ENCODE assay signal across 18 cellular contexts in genomic region chr10:129223363-129223762, GRCh38.
A peak's percentile ranks its signal among the peaks of the same experiment; 100 is the strongest.
DNase-seq lines count a peak whose midpoint lies in the region; ATAC-seq, FAIRE-seq and TF ChIP-seq lines count a peak whose summit lies in the region.
"Had no signal": no experiment of that assay in that cellular context is flagged by ENCODE, and none has a peak within 500 bp of the region (broad histone marks: within the 10 kb centered on the region; RNA-seq: fewer than 3 reads in every experiment).

No MANE protein-coding gene starts in this region.

- RAD21 ChIA-PET in GM12878 (lab: Charles Lee; ENCODE audit: unreplicated experiment), result no interaction called here

- no peak for TF ChIP-seq POLR2A in GM12878 (IDR thresholded peaks at IDR 0.05; ENCODE audit: low read depth, low read length)

- no peak for ATAC-seq in GM12878
- no peak for ATAC-seq in lower lobe of right lung
- ATAC-seq: GM23338, HCT116, HepG2 had no signal

- peaks cover 2% of the 10 kb centered on the region for H3K36me3 Mint-ChIP-seq in activated naive CD4-positive, alpha-beta T cell treated with anti-CD3 and anti-CD28 coated beads, Interleukin-2, amount 50 U/mL, for 24 hours
- H3K36me3 Mint-ChIP-seq: IgD-negative memory B cell had no signal

- TF ChIP-seq EP300 in GM12878 (IDR thresholded peaks at IDR 0.05; ENCODE audit: borderline replicate concordance in 1 of 2, control insufficient read depth in 1 of 2, low read depth in 2 of 2, low read length in 2 of 2), result no peak

- H3K9me3 Mint-ChIP-seq in activated naive CD4-positive, alpha-beta T cell treated with anti-CD3 and anti-CD28 coated beads, Interleukin-2, amount 50 U/mL, for 24 hours, result peaks cover 6% of the 10 kb centered on the region
- H3K9me3 Mint-ChIP-seq: CD4-positive, alpha-beta T cell; GM23338 had no signal

- CTCF ChIA-PET in GM12878 (lab: Yijun Ruan, JAX), result no interaction called here

- in situ Hi-C loops in GM12878 (cut with MboI), result no loop called here

- no peak overlapping the region for H3K4me3 Mint-ChIP-seq in activated naive CD4-positive, alpha-beta T cell treated with anti-CD3 and anti-CD28 coated beads, Interleukin-2, amount 50 U/mL, for 24 hours
- H3K4me3 Mint-ChIP-seq: CD4-positive, alpha-beta T cell; GM23338; IgD-negative memory B cell had no signal

- H3K4me3 ChIP-seq in GM12878 (no peak overlapping the region), lower lobe of right lung (no peak overlapping the region)
- H3K4me3 ChIP-seq: GM23338 had no signal

- H3K27ac ChIP-seq in GM12878 (ENCODE audit: control insufficient read depth, insufficient read depth) (no peak overlapping the region), lower lobe of right lung (no peak overlapping the region)
- H3K27ac ChIP-seq: C4-2B had no signal

- H3K27ac Mint-ChIP-seq in activated naive CD4-positive, alpha-beta T cell treated with anti-CD3 and anti-CD28 coated beads, Interleukin-2, amount 50 U/mL, for 24 hours, result peak overlapping the region; percentile 84
- H3K27ac Mint-ChIP-seq: CD4-positive, alpha-beta T cell; GM23338; IgD-negative memory B cell had no signal

- no peak for TF ChIP-seq RAD21 in GM12878 (IDR thresholded peaks at IDR 0.05; ENCODE audit: insufficient read depth, low read depth, low read length)

- H3K36me3 ChIP-seq in GM12878 (ENCODE audit: control insufficient read depth in 2 of 2, insufficient read depth in 2 of 2, low read length in 1 of 2) (no peaks in the 10 kb centered on the region), lower lobe of right lung (no peaks in the 10 kb centered on the region)

- no peak overlapping the region for H2AFZ ChIP-seq in GM12878 (ENCODE audit: control insufficient read depth, low read depth, low read length)
- H2AFZ ChIP-seq: GM23338 had no signal

- TF ChIP-seq CTCF in GM12878 (IDR thresholded peaks at IDR 0.05 in 2 of 3, conservative IDR thresholded peaks at IDR 0.05 in 1 of 3; ENCODE audit: control insufficient read depth in 2 of 3, extremely low read depth in 1 of 3, insufficient read depth in 1 of 3, low read depth in 3 of 3, low read length in 3 of 3) (no peak), lower lobe of right lung (IDR thresholded peaks at IDR 0.05) (no peak)

- H4K20me1 ChIP-seq in GM12878 (ENCODE audit: control insufficient read depth, insufficient read depth), result no peaks in the 10 kb centered on the region

- intact Hi-C loops in GM12878 (cut with micrococcal nuclease; ENCODE audit: unreplicated experiment), result no loop called here
- intact Hi-C loops in lower lobe of right lung (cut with DNase I), result no loop called here

- H3K27me3 ChIP-seq in GM12878 (replicated peaks in 1 of 2; ENCODE audit: control insufficient read depth in 2 of 2, insufficient read depth in 2 of 2, low read length in 1 of 2) (no peaks in the 10 kb centered on the region), lower lobe of right lung (ENCODE audit: low read depth) (no peaks in the 10 kb centered on the region)

- H3K9me3 ChIP-seq in GM12878 (replicated peaks; ENCODE audit: control insufficient read depth, insufficient read depth, low read length) (no peaks in the 10 kb centered on the region), lower lobe of right lung (no peaks in the 10 kb centered on the region)
- H3K9me3 ChIP-seq: Caco-2 had no signal

- no peak for DNase-seq in activated naive CD4-positive, alpha-beta T cell treated with anti-CD3 and anti-CD28 coated beads, Interleukin-2, amount 50 U/mL, for 16 hours
- DNase-seq in RKO (ENCODE audit: low spot score), result peak; percentile 22
- no peak for DNase-seq in GM12878 (ENCODE audit: low read depth, low spot score)
- DNase-seq in NCI-H2196 treated with DMSO at 0.1 percent for 48 hours (lab: John Stamatoyannopoulos, UW; ENCODE audit: unreplicated experiment), result no peak
- DNase-seq in lower lobe of right lung, result no peak
- DNase-seq: ACHN; AML-193; Caco-2; CD4-positive, alpha-beta T cell; H7 had no signal

- H3K4me2 ChIP-seq in GM12878 (ENCODE audit: control insufficient read depth, insufficient read depth), result no peak overlapping the region
- H3K4me2 ChIP-seq: GM23338 had no signal

- POLR2A ChIA-PET in GM12878 (lab: Charles Lee), result no interaction called here

- peaks cover 2% of the 10 kb centered on the region for H3K27me3 Mint-ChIP-seq in activated naive CD4-positive, alpha-beta T cell treated with anti-CD3 and anti-CD28 coated beads, Interleukin-2, amount 50 U/mL, for 24 hours
- H3K27me3 Mint-ChIP-seq: CD4-positive, alpha-beta T cell; IgD-negative memory B cell had no signal

- no peaks in the 10 kb centered on the region for H3K4me1 Mint-ChIP-seq in activated naive CD4-positive, alpha-beta T cell treated with anti-CD3 and anti-CD28 coated beads, Interleukin-2, amount 50 U/mL, for 24 hours
- H3K4me1 Mint-ChIP-seq: GM23338, IgD-negative memory B cell had no signal

- H3K4me1 ChIP-seq in GM12878 (ENCODE audit: control insufficient read depth, insufficient read depth, low read length) (no peaks in the 10 kb centered on the region), lower lobe of right lung (no peaks in the 10 kb centered on the region)
- H3K4me1 ChIP-seq: Caco-2 had no signal

- BruUV-seq in GM12878 (replicated peaks; lab: Mats Ljungman, UMichigan), result no TSS peak

- FAIRE-seq in GM12878 (lab: Jason Lieb, UNC), result no peak
- FAIRE-seq: D721Med, G401.6, HepG2 had no signal

- H3K79me2 ChIP-seq in GM12878 (ENCODE audit: control insufficient read depth, insufficient read depth, low read length), result no peaks in the 10 kb centered on the region

- no peak overlapping the region for H3K9ac ChIP-seq in GM12878 (ENCODE audit: control insufficient read depth, insufficient read depth, low read length)

- SMC1A ChIA-PET in GM12878 (lab: Charles Lee; ENCODE audit: uncharacterized antibody, unreplicated experiment), result no interaction called here

- 6% methylated on average over 6 of the region's 6 CpGs for WGBS in GM12878 (ENCODE audit: insufficient coverage, insufficient replicate concordance, low lambda C conversion rate, missing lambda C conversion rate)

TF ChIP-seq in GM12878, 131 proteins besides CTCF, POLR2A, EP300 and RAD21 (continues in another document):
- no peak for TF ChIP-seq CBFB (IDR thresholded peaks at IDR 0.05; ENCODE audit: low read depth)
- no peak for TF ChIP-seq HDAC6 (IDR thresholded peaks at IDR 0.05; ENCODE audit: unreplicated experiment)
- TF ChIP-seq EZH2 (IDR thresholded peaks at IDR 0.05; ENCODE audit: borderline replicate concordance, control insufficient read depth, low read depth, low read length), result no peak
- no peak for TF ChIP-seq BHLHE40 (IDR thresholded peaks at IDR 0.05; ENCODE audit: borderline replicate concordance in 1 of 2, low read depth in 2 of 2, low read length in 1 of 2)
- TF ChIP-seq ZNF622 (IDR thresholded peaks at IDR 0.05), result no peak
- no peak for TF ChIP-seq E2F4 (IDR thresholded peaks at IDR 0.05; ENCODE audit: low read depth, low read length)
- TF ChIP-seq NR2C2 (IDR thresholded peaks at IDR 0.05; ENCODE audit: borderline replicate concordance, control insufficient read depth, insufficient read length, low read depth), result no peak
- TF ChIP-seq BCL3 (IDR thresholded peaks at IDR 0.05; ENCODE audit: borderline replicate concordance, insufficient read depth, low read depth, low read length, poor library complexity, severe bottlenecking), result peak; percentile 86
- TF ChIP-seq KDM1A (IDR thresholded peaks at IDR 0.05; ENCODE audit: borderline replicate concordance), result no peak
- peak; percentile 35; the same call in 1 of the 2 replicates for TF ChIP-seq TCF3 (IDR thresholded peaks at IDR 0.05; ENCODE audit: borderline replicate concordance, insufficient read depth, low read depth, low read length)
- no peak for TF ChIP-seq ZNF217 (IDR thresholded peaks at IDR 0.05)
- no peak for TF ChIP-seq USF1 (IDR thresholded peaks at IDR 0.05; ENCODE audit: borderline replicate concordance, extremely low read length, insufficient read depth, low read depth, low read length)
- no peak for TF ChIP-seq POU2F2 (IDR thresholded peaks at IDR 0.05; ENCODE audit: borderline replicate concordance, low read depth, low read length)
- TF ChIP-seq ZNF274 (IDR thresholded peaks at IDR 0.05; ENCODE audit: insufficient read depth, insufficient read length), result no peak
